ENCODE assay signal across 22 cellular contexts in genomic region chr1:50917128-50917795, GRCh38. TPM values are rescaled to one million over a fixed set of nuclear protein-coding genes. Genes with fewer than 3 reads are reported as not detected.
DNase-seq lines count a peak whose midpoint lies in the region; ATAC-seq, FAIRE-seq and TF ChIP-seq lines count a peak whose summit lies in the region.
"Had no signal": no experiment of that assay in that cellular context is flagged by ENCODE, and none has a peak within 500 bp of the region (broad histone marks: within the 10 kb centered on the region; RNA-seq: fewer than 3 reads in every experiment).

No MANE protein-coding gene starts in this region.

- no peaks in the 10 kb centered on the region for H3K4me1 ChIP-seq in PC-9 (replicated peaks; ENCODE audit: insufficient read depth)

- no peaks in the 10 kb centered on the region for H3K36me3 ChIP-seq in GM06990 (ENCODE audit: control insufficient read depth, insufficient read depth, low read length)
- peaks cover 4% of the 10 kb centered on the region; the same call in 1 of the 2 replicates for H3K36me3 ChIP-seq in PC-9 (ENCODE audit: low read depth)
- H3K36me3 ChIP-seq: heart right ventricle, sigmoid colon had no signal

- H4K20me1 ChIP-seq in PC-9 (ENCODE audit: insufficient read depth), result peaks cover 4% of the 10 kb centered on the region

- H3K9me3 ChIP-seq in PC-9 (ENCODE audit: insufficient read depth, low read depth), result no peaks in the 10 kb centered on the region; the same call in 1 of the 2 replicates
- H3K9me3 ChIP-seq: sigmoid colon had no signal

- H3K79me2 ChIP-seq in PC-9 (ENCODE audit: low read depth), result peaks cover 62% of the 10 kb centered on the region

- H3K4me1 Mint-ChIP-seq in activated B cell treated with CpG ODN at 0.5 μM for 24 hours (peaks cover 24% of the 10 kb centered on the region), glutamatergic neuron (ENCODE audit: low read depth, unreplicated experiment) (no peaks in the 10 kb centered on the region)
- H3K4me1 Mint-ChIP-seq: brain had no signal

- no peaks in the 10 kb centered on the region for H3F3A ChIP-seq in PC-9 (ENCODE audit: insufficient read depth, low read depth)

- H3K36me3 Mint-ChIP-seq in activated B cell treated with CpG ODN at 0.5 μM for 24 hours (ENCODE audit: low read depth) (peaks cover 6% of the 10 kb centered on the region), glutamatergic neuron (ENCODE audit: unreplicated experiment) (no peaks in the 10 kb centered on the region)
- H3K36me3 Mint-ChIP-seq: type B pancreatic cell had no signal

- H3K9me3 Mint-ChIP-seq in activated B cell treated with CpG ODN at 0.5 μM for 24 hours (no peaks in the 10 kb centered on the region), glutamatergic neuron (ENCODE audit: unreplicated experiment) (no peaks in the 10 kb centered on the region)
- H3K9me3 Mint-ChIP-seq: T-cell, type B pancreatic cell had no signal

- no peaks in the 10 kb centered on the region for H3K27me3 ChIP-seq in GM06990 (replicated peaks; ENCODE audit: control insufficient read depth, insufficient read depth, low read length)
- H3K27me3 ChIP-seq in PC-9 (ENCODE audit: insufficient read depth, low read depth), result no peaks in the 10 kb centered on the region
- H3K27me3 ChIP-seq: heart right ventricle, sigmoid colon had no signal

- intact Hi-C loops in activated B cell treated with CpG ODN at 0.5 μM for 24 hours (cut with micrococcal nuclease) (no loop called here), PC-9 (cut with micrococcal nuclease; ENCODE audit: unreplicated experiment) (no loop called here)

- ATAC-seq in HG03342 (IDR thresholded peaks at IDR 0.05; ENCODE audit: unreplicated experiment), result peak; percentile 55
- peak; percentile 45 for ATAC-seq in activated B cell treated with CpG ODN at 0.5 μM for 24 hours (ENCODE audit: low read depth)
- no peak for ATAC-seq in HG02610 (IDR thresholded peaks at IDR 0.05; ENCODE audit: unreplicated experiment)
- no peak for ATAC-seq in GM18861 (IDR thresholded peaks at IDR 0.05; ENCODE audit: unreplicated experiment)
- ATAC-seq: activated CD4-positive, CD25-positive, alpha-beta regulatory T cell treated with anti-CD3 and anti-CD28 coated beads, Interleukin-2, amount 50 U/mL, for 24 hours; heart right ventricle; T-cell had no signal

- TF ChIP-seq CTCF in GM06990 (IDR thresholded peaks at IDR 0.05; ENCODE audit: insufficient read depth, low read length, poor library complexity, severe bottlenecking) (no peak), activated B cell treated with CpG ODN at 0.5 μM for 24 hours (IDR thresholded peaks at IDR 0.05) (no peak), PC-9 (conservative IDR thresholded peaks at IDR 0.05) (no peak), glutamatergic neuron (IDR thresholded peaks at IDR 0.05; ENCODE audit: partially characterized antibody, unreplicated experiment) (no peak)

- H2AFZ ChIP-seq in PC-9, result no peak overlapping the region

- POLR2A ChIA-PET in activated B cell treated with CpG ODN at 0.5 μM for 24 hours (lab: Charles Lee) (interaction anchor here (0.6 to 1.1 kb wide), 3 partner anchors 43 to 1143 kb away, joined by 3 to 13 read pairs (median 3); partner anchors contain the start of gene FAF1), PC-9 (lab: Charles Lee; ENCODE audit: unreplicated experiment) (no interaction called here)

- H3K4me3 Mint-ChIP-seq in activated B cell treated with CpG ODN at 0.5 μM for 24 hours, result peak overlapping the region; percentile 76
- H3K4me3 Mint-ChIP-seq in glutamatergic neuron (ENCODE audit: unreplicated experiment), result no peak overlapping the region
- H3K4me3 Mint-ChIP-seq: brain, T-cell, type B pancreatic cell had no signal

- H3K4me3 ChIP-seq in GM06990 (replicated peaks; ENCODE audit: low read depth, low read length) (peak overlapping the region; percentile 20), PC-9 (no peak overlapping the region)
- H3K4me3 ChIP-seq: heart right ventricle, sigmoid colon had no signal

- H3K9me2 ChIP-seq in PC-9 (ENCODE audit: insufficient read depth), result no peaks in the 10 kb centered on the region

- CTCF ChIA-PET in activated B cell treated with CpG ODN at 0.5 μM for 24 hours (lab: Charles Lee), result interaction anchor here (1.2 to 1.3 kb wide), 2 partner anchors 12 to 44 kb away, joined by 4 to 5 read pairs; no protein-coding TSS in a partner anchor
- CTCF ChIA-PET in PC-9 (lab: Charles Lee), result interaction anchor here (0.7 kb wide), 2 partner anchors 13 to 130 kb away, joined by 6 to 10 read pairs; no protein-coding TSS in a partner anchor

- no peak overlapping the region for H3K4me2 ChIP-seq in PC-9

- H3K27me3 Mint-ChIP-seq in activated B cell treated with CpG ODN at 0.5 μM for 24 hours, result no peaks in the 10 kb centered on the region
- H3K27me3 Mint-ChIP-seq in glutamatergic neuron (ENCODE audit: unreplicated experiment), result no peaks in the 10 kb centered on the region
- H3K27me3 Mint-ChIP-seq: brain, T-cell, type B pancreatic cell had no signal

- FAIRE-seq in GM19239 (lab: Jason Lieb, UNC), result peak; percentile 84
- FAIRE-seq: keratinocyte had no signal

- DNase-seq in GM06990 (ENCODE audit: extremely low read depth, insufficient read length), result no peak
- no peak for DNase-seq in GM19239 (ENCODE audit: insufficient read length, low spot score)
- no peak for DNase-seq in activated B cell treated with CpG ODN at 0.5 μM for 24 hours
- no peak for DNase-seq in PC-9
- DNase-seq in glutamatergic neuron, result no peak
- DNase-seq: activated CD8-positive, alpha-beta memory T cell treated with anti-CD3 and anti-CD28 coated beads, Interleukin-2, amount 50 U/mL, for 4 hours; activated naive CD4-positive, alpha-beta T cell; DMS53; heart right ventricle; NCI-H187 treated with DMSO at 0.1 percent for 48 hours; NCI-H524; RPMI8226; sigmoid colon; stimulated activated CD4-positive, alpha-beta T cell treated with anti-CD3 and anti-CD28 coated beads, Interleukin-4, amount 100 ng/mL, for 24 hours; T-cell had no signal

- H3K27ac Mint-ChIP-seq in activated B cell treated with CpG ODN at 0.5 μM for 24 hours (peak overlapping the region; percentile 92), glutamatergic neuron (ENCODE audit: unreplicated experiment) (no peak overlapping the region)
- H3K27ac Mint-ChIP-seq: brain, T-cell, type B pancreatic cell had no signal

- H3K27ac ChIP-seq in PC-9, result no peak overlapping the region
- H3K27ac ChIP-seq: heart right ventricle, sigmoid colon had no signal

- no TSS peak for BruUV-seq in PC-9 (replicated peaks; lab: Mats Ljungman, UMichigan)

RNA-seq across cellular contexts. Expression of gene FAF1, which starts 42.8 kb away (rescaled TPM):
- total RNA-seq in activated B cell treated with CpG ODN at 0.5 μM for 24 hours (57.2 and 61.7 TPM in 2 replicates), PC-9 (2021) (99.2 and 105 TPM in 2 replicates), glutamatergic neuron (ENCODE audit: unreplicated experiment) (57.3 TPM)

RNA-seq across cellular contexts. Expression of gene CDKN2C, which starts 52.8 kb away (rescaled TPM):
- total RNA-seq in activated B cell treated with CpG ODN at 0.5 μM for 24 hours (2.8 and 3.3 TPM in 2 replicates), PC-9 (2021) (16.1 and 17.1 TPM in 2 replicates), glutamatergic neuron (ENCODE audit: unreplicated experiment) (1.3 TPM)

Comparison
In these comparisons a context has a peak if more than half of its experiments do, and no peak if none do; other contexts are left out.
1. ATAC-seq: peak in HG03342 (single experiment) and activated B cell treated with CpG ODN at 0.5 μM for 24 hours (single experiment); none in HG02610 (single experiment) and GM18861 (single experiment).